Comparison of ENCODE assay signal across 13 cellular contexts in the genomic region with DNA sequence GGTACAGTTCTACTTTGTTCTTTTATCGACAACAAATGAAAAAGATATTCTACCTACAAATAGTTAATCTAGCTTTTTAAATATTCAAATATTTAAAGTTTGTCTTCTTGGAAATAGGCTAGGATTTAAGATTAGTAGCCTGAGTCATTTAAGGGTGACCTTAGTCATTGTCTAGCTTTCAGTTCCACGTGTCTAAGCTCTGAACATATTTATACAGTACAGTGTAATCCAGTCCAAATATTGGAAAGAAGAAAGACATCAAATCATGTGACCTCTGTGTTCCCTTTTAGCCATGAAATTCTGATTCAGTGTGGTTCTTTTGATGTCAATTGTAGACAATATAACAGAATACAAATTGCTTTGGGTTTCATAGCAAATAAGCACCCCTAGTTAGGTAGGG.
"Had no signal": no experiment of that assay in that cellular context is flagged by ENCODE, and none has a peak within 500 bp of the region (broad histone marks: within the 10 kb centered on the region; RNA-seq: fewer than 3 reads in every experiment).

No MANE protein-coding gene starts in this region.

- H3K9me3 ChIP-seq: heart left ventricle, thoracic aorta had no signal

- DNase-seq: activated CD4-positive, alpha-beta T cell treated with anti-CD3 and anti-CD28 coated beads for 48 hours; activated CD8-positive, alpha-beta memory T cell treated with anti-CD3 and anti-CD28 coated beads, Interleukin-2, amount 50 U/mL, for 48 hours; activated CD8-positive, alpha-beta T cell treated with anti-CD3 and anti-CD28 coated beads, Interleukin-2, amount 10 ng/mL, durations not matched to agents 7 days and 5 days; activated naive CD4-positive, alpha-beta T cell; aorta; central memory CD4-positive, alpha-beta T cell; effector memory CD4-positive, alpha-beta T cell; erythroblast; heart left ventricle; stimulated activated CD4-positive, alpha-beta T cell treated with anti-CD3 and anti-CD28 coated beads, Interleukin-4, amount 100 ng/mL, for 4 hours; stimulated activated naive CD8-positive, alpha-beta T cell treated with anti-CD3 and anti-CD28 coated beads, Interleukin-15, amount 100 ng/mL, for 72 hours had no signal

- H3K4me3 ChIP-seq: heart left ventricle, skin epidermis, thoracic aorta had no signal

- H3K27ac ChIP-seq: heart left ventricle, thoracic aorta had no signal

- ATAC-seq: activated CD8-positive, alpha-beta T cell treated with anti-CD3 and anti-CD28 coated beads, Interleukin-2, amount 10 ng/mL, durations not matched to agents 7 days and 5 days; heart left ventricle; stimulated activated naive CD8-positive, alpha-beta T cell treated with anti-CD3 and anti-CD28 coated beads, Interleukin-15, amount 100 ng/mL, for 72 hours had no signal

- H3K36me3 ChIP-seq: heart left ventricle, thoracic aorta had no signal

- H3K4me1 ChIP-seq: heart left ventricle had no signal

- H3K27me3 ChIP-seq: heart left ventricle had no signal
